ENCODE assay signal across 1 cellular context in genomic region chr21:39583586-39583985, GRCh38. TPM values are rescaled to one million over a fixed set of nuclear protein-coding genes. Genes with fewer than 3 reads are reported as not detected.
"Had no signal": no experiment of that assay in that cellular context is flagged by ENCODE, and none has a peak within 500 bp of the region (broad histone marks: within the 10 kb centered on the region; RNA-seq: fewer than 3 reads in every experiment).

No MANE protein-coding gene starts in this region.

RNA-seq across cellular contexts. Expression of gene B3GALT5, which starts 29.2 kb away (rescaled TPM):
- total RNA-seq: G401 had no signal
